8 cellular contexts compared by ENCODE assay signal in genomic region chr11:117232022-117232878, GRCh38. TPM values are rescaled to one million over a fixed set of nuclear protein-coding genes. Genes with fewer than 3 reads are reported as not detected.
DNase-seq lines count a peak whose midpoint lies in the region; ATAC-seq and TF ChIP-seq lines count a peak whose summit lies in the region.

PCSK7 (minus strand) TSS chr11:117232073; CDS start chr11:117229844, 2,229 bp downstream.
RNF214 (plus strand) TSS chr11:117232671; CDS start chr11:117234273, 1,602 bp downstream.

- intact Hi-C loops in activated CD8-positive, alpha-beta T cell treated with anti-CD3 and anti-CD28 coated beads for 36 hours (cut with micrococcal nuclease), result loop anchor here (5.0 kb wide), 2 partner anchors 35 to 55 kb away; partner anchors contain the start of gene SIDT2

- peaks cover 34% of the 10 kb centered on the region for H3K4me1 Mint-ChIP-seq in activated CD8-positive, alpha-beta T cell treated with anti-CD3 and anti-CD28 coated beads for 36 hours (ENCODE audit: low read depth)

- ATAC-seq in GM19035 (IDR thresholded peaks at IDR 0.05; ENCODE audit: unreplicated experiment) (peak; percentile 74), HG03354 (IDR thresholded peaks at IDR 0.05; ENCODE audit: poor library complexity, severe bottlenecking, unreplicated experiment) (peak; percentile 77)
- ATAC-seq in activated CD8-positive, alpha-beta T cell treated with anti-CD3 and anti-CD28 coated beads for 36 hours, result peak; percentile 73

- POLR2A ChIA-PET in activated CD8-positive, alpha-beta T cell treated with anti-CD3 and anti-CD28 coated beads for 36 hours (lab: Charles Lee), result interaction anchor here (1.0 to 4.0 kb wide), 6 partner anchors 21 to 769 kb away, joined by 3 to 29 read pairs (median 9); partner anchors contain the start of genes PAFAH1B2, SIDT2 and SIK3

- peaks cover 24% of the 10 kb centered on the region for H3K36me3 ChIP-seq in BE2C

- H3K4me3 Mint-ChIP-seq in activated CD8-positive, alpha-beta T cell treated with anti-CD3 and anti-CD28 coated beads for 36 hours, result peak within 1 kb of the TSS; percentile 94

- no peaks in the 10 kb centered on the region for H3K27me3 ChIP-seq in BE2C

- DNase-seq in BE2C, result peak; percentile 90
- DNase-seq in NCI-H748 (lab: John Stamatoyannopoulos, UW; ENCODE audit: unreplicated experiment), result peak; percentile 79
- DNase-seq in activated CD8-positive, alpha-beta T cell treated with anti-CD3 and anti-CD28 coated beads for 36 hours, result peak; percentile 71
- peak; percentile 61 for DNase-seq in effector CD4-positive, alpha-beta T cell
- DNase-seq in lung microvascular endothelial cell (ENCODE audit: low read depth in 2 of 2), result peak; percentile 79 to 87
- peak in 2 of 3 donors; percentile 61 to 73 for DNase-seq in stimulated activated CD4-positive, alpha-beta T cell treated with anti-CD3 and anti-CD28 coated beads, TNF-alpha, amount 100 ng/mL, for 48 hours (ENCODE audit: low read depth in 3 of 3)

- TF ChIP-seq CTCF in BE2C (IDR thresholded peaks at IDR 0.05; ENCODE audit: low read depth, low read length), result peak; percentile 54
- peak; percentile 93 for TF ChIP-seq CTCF in activated CD8-positive, alpha-beta T cell treated with anti-CD3 and anti-CD28 coated beads for 36 hours (IDR thresholded peaks at IDR 0.05)

- no peaks in the 10 kb centered on the region for H3K4me1 ChIP-seq in BE2C

- H3K27me3 Mint-ChIP-seq in activated CD8-positive, alpha-beta T cell treated with anti-CD3 and anti-CD28 coated beads for 36 hours, result no peaks in the 10 kb centered on the region

- H3K9me3 ChIP-seq in BE2C, result no peaks in the 10 kb centered on the region

- peak within 1 kb of the TSS; percentile 99 for H3K4me3 ChIP-seq in BE2C (ENCODE audit: low read depth, low read length)

- peaks cover 26% of the 10 kb centered on the region for H3K36me3 Mint-ChIP-seq in activated CD8-positive, alpha-beta T cell treated with anti-CD3 and anti-CD28 coated beads for 36 hours (ENCODE audit: low read depth)

- CTCF ChIA-PET in activated CD8-positive, alpha-beta T cell treated with anti-CD3 and anti-CD28 coated beads for 36 hours (lab: Charles Lee), result interaction anchor here (0.7 to 11.6 kb wide), 10 partner anchors 12 to 481 kb away, joined by 3 to 125 read pairs (median 4); partner anchors contain the start of genes CEP164 and SIDT2

- peak within 1 kb of the TSS; percentile 98 for H3K27ac Mint-ChIP-seq in activated CD8-positive, alpha-beta T cell treated with anti-CD3 and anti-CD28 coated beads for 36 hours

- H3K9me3 Mint-ChIP-seq in activated CD8-positive, alpha-beta T cell treated with anti-CD3 and anti-CD28 coated beads for 36 hours, result no peaks in the 10 kb centered on the region

RNA-seq across cellular contexts. Expression of gene PCSK7, which starts in this region (rescaled TPM):
- 68.1 TPM for polyA plus RNA-seq in BE2C (2012; ENCODE audit: insufficient read depth, insufficient read length, low read depth)
- 100 to 1,000 TPM in 1 of 2 experiments, 10 to 100 TPM in 1; 98.8 to 107 TPM for total RNA-seq in activated CD8-positive, alpha-beta T cell treated with anti-CD3 and anti-CD28 coated beads for 36 hours
- 27.0 and 35.1 TPM in 2 replicates for total RNA-seq in lung microvascular endothelial cell

RNA-seq across cellular contexts. Expression of gene RNF214, which starts in this region (rescaled TPM):
- polyA plus RNA-seq in BE2C (2012; ENCODE audit: insufficient read depth, insufficient read length, low read depth), result 63.5 TPM
- 10 to 100 TPM; 14.7 to 18.3 TPM for total RNA-seq in activated CD8-positive, alpha-beta T cell treated with anti-CD3 and anti-CD28 coated beads for 36 hours
- 5.2 and 7.1 TPM in 2 replicates for total RNA-seq in lung microvascular endothelial cell

Comparison
In these comparisons a context has a peak if more than half of its experiments do, and no peak if none do; other contexts are left out.
1. Peak in every context shown above with its lines: DNase-seq, ATAC-seq and H3K4me3 ChIP-seq.